ENCODE assay signal across 1 cellular context in genomic region chr2:238279324-238279682, GRCh38.
TF ChIP-seq lines count a peak whose summit lies in the region.

No MANE protein-coding gene starts in this region.

TF ChIP-seq in HepG2, 621 proteins besides CTCF, POLR2A, EP300 and RAD21:
- TF ChIP-seq NFYB (CRISPR knock-in tag; IDR thresholded peaks at IDR 0.05), result no peak
